ENCODE assay signal across 10 cellular contexts in genomic region chr17:72208832-72209231, GRCh38.
"Had no signal": no experiment of that assay in that cellular context is flagged by ENCODE, and none has a peak within 500 bp of the region (broad histone marks: within the 10 kb centered on the region; RNA-seq: fewer than 3 reads in every experiment).

No MANE protein-coding gene starts in this region.

- H3K36me3 ChIP-seq: HAP-1 had no signal

- H3K9me3 ChIP-seq: HAP-1 had no signal

- ATAC-seq: GM23338, HCT116 had no signal

- FAIRE-seq: H1, H54 had no signal

- H3K9ac ChIP-seq: GM23248 had no signal

- H3K4me3 ChIP-seq: GM23248, GM23338, HAP-1 had no signal

- H3K27ac Mint-ChIP-seq: GM23338, HFFc6 had no signal

- DNase-seq: GM23248, GOT3, H7, HCEC 1CT, HFFc6 had no signal

- H2AFZ ChIP-seq: GM23248, GM23338 had no signal

- H3K27ac ChIP-seq: GM23248 had no signal

- H3K4me2 ChIP-seq: GM23338 had no signal

- H3K4me1 ChIP-seq: HAP-1 had no signal

- H3K9me3 Mint-ChIP-seq: GM23338, HFFc6 had no signal

- H3K4me3 Mint-ChIP-seq: GM23338, HFFc6 had no signal
